In the genomic region with DNA sequence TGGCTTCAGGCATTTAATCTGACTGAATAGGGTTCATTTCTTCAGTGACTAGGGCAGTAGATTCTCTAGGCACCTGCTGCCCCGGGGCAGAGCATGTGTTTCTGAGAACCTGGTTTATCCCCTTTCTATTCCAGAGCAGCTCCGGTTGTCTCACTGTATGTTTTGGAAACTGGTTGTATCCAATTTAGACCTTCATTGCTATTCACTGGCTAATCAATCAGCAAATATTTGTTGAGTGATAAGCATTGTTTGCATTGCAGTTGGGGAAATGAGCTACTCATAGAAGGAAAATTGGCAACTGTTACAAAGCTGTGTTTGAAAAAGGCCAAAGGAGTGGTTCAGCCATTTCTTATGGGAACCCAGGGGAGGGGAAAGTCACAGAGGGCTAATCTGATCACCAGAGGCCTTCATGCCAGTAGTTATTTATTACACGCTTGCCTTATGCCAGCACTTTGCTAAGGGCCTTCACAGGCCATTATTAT, we compare ENCODE assay signal across 10 cellular contexts. TPM values are rescaled to one million over a fixed set of nuclear protein-coding genes. Genes with fewer than 3 reads are reported as not detected.
DNase-seq lines count a peak whose midpoint lies in the region; ATAC-seq and TF ChIP-seq lines count a peak whose summit lies in the region.
"Had no signal": no experiment of that assay in that cellular context is flagged by ENCODE, and none has a peak within 500 bp of the region (broad histone marks: within the 10 kb centered on the region; RNA-seq: fewer than 3 reads in every experiment).

No MANE protein-coding gene starts in this region.

- TF ChIP-seq EP300 in stomach (IDR thresholded peaks at IDR 0.05), result no peak

- no peak for TF ChIP-seq POLR2A in stomach (IDR thresholded peaks at IDR 0.05)

- peak; percentile 46 for DNase-seq in NCI-H82 (lab: John Stamatoyannopoulos, UW)
- no peak for DNase-seq in NCI-H82 treated with DMSO at 0.1 percent for 48 hours (lab: John Stamatoyannopoulos, UW; ENCODE audit: unreplicated experiment)
- peak; percentile 92 for DNase-seq in NCI-H774 (lab: John Stamatoyannopoulos, UW)
- DNase-seq in fibroblast of villous mesenchyme (ENCODE audit: low read depth), result no peak
- DNase-seq in stomach, result peak; percentile 68
- no peak for DNase-seq in activated naive CD4-positive, alpha-beta T cell treated with anti-CD3 and anti-CD28 coated beads for 36 hours
- no peak for DNase-seq in NOMO-1 (lab: John Stamatoyannopoulos, UW; ENCODE audit: unreplicated experiment in 2 of 2)
- DNase-seq: activated T-cell treated with anti-CD3 and anti-CD28 coated beads for 4 hours, hypothalamus had no signal

- no peaks in the 10 kb centered on the region for H3K9me3 Mint-ChIP-seq in activated naive CD4-positive, alpha-beta T cell treated with anti-CD3 and anti-CD28 coated beads for 36 hours

- H3K4me3 Mint-ChIP-seq in activated naive CD4-positive, alpha-beta T cell treated with anti-CD3 and anti-CD28 coated beads for 36 hours, result no peak overlapping the region

- peaks cover 38 to 81% (median 79%) of the 10 kb centered on the region in 4 donors for H3K4me1 ChIP-seq in stomach

- H3K9me3 ChIP-seq in stomach, result no peaks in the 10 kb centered on the region

- no peaks in the 10 kb centered on the region for H3K36me3 Mint-ChIP-seq in activated naive CD4-positive, alpha-beta T cell treated with anti-CD3 and anti-CD28 coated beads for 36 hours (ENCODE audit: low read depth)

- H3K4me3 ChIP-seq in fibroblast of villous mesenchyme (ENCODE audit: low read depth, low read length) (peak overlapping the region; percentile 92), stomach (peak overlapping the region; percentile 9 to 96 (median 92))

- H3K36me3 ChIP-seq in stomach, result no peaks in the 10 kb centered on the region

- ATAC-seq in HG03135 (IDR thresholded peaks at IDR 0.05; ENCODE audit: unreplicated experiment), result no peak

- 31 to 61% (median 40%) methylated on average over 3 of the region's 3 CpGs for WGBS in stomach, 5 donors

- CTCF ChIA-PET in activated naive CD4-positive, alpha-beta T cell treated with anti-CD3 and anti-CD28 coated beads for 36 hours (lab: Charles Lee), result interaction anchor here (0.9 to 2.1 kb wide), 3 partner anchors 19 to 23 kb away, joined by 3 to 7 read pairs (median 4); no protein-coding TSS in a partner anchor

- H3K27ac ChIP-seq in stomach, result peak overlapping the region; percentile 90 to 96 (median 94)

- peaks cover 22% of the 10 kb centered on the region for H3K4me1 Mint-ChIP-seq in activated naive CD4-positive, alpha-beta T cell treated with anti-CD3 and anti-CD28 coated beads for 36 hours (ENCODE audit: low read depth)

- TF ChIP-seq CTCF in fibroblast of villous mesenchyme (IDR thresholded peaks at IDR 0.05; ENCODE audit: insufficient read depth, low read depth, low read length), result no peak
- no peak for TF ChIP-seq CTCF in stomach (IDR thresholded peaks at IDR 0.05)

- intact Hi-C loops in stomach (cut with DNase I; ENCODE audit: low total_unique reads), result no loop called here
- intact Hi-C loops in activated naive CD4-positive, alpha-beta T cell treated with anti-CD3 and anti-CD28 coated beads for 36 hours (cut with micrococcal nuclease), result loop anchor here (10.0 kb wide), 2 partner anchors 877 to 1123 kb away; partner anchors contain the start of gene MR1

- H3K27me3 ChIP-seq in stomach, result no peaks in the 10 kb centered on the region

- no peaks in the 10 kb centered on the region for H3K27me3 Mint-ChIP-seq in activated naive CD4-positive, alpha-beta T cell treated with anti-CD3 and anti-CD28 coated beads for 36 hours (ENCODE audit: low read depth)

- no peak overlapping the region for H3K27ac Mint-ChIP-seq in activated naive CD4-positive, alpha-beta T cell treated with anti-CD3 and anti-CD28 coated beads for 36 hours

RNA-seq across cellular contexts. Expression of gene QSOX1, which starts 2.9 kb away (rescaled TPM):
- total RNA-seq in fibroblast of villous mesenchyme (128 and 164 TPM in 2 replicates), stomach (100 to 1,000 TPM in 3 of 5 donors, 10 to 100 TPM in 2; 58.3 to 323 (median 129) TPM)
- polyA plus RNA-seq in stomach, result 100 to 1,000 TPM in 2 of 3 donors, 10 to 100 TPM in 1; 38.5 to 118 (median 103) TPM
- total RNA-seq in activated naive CD4-positive, alpha-beta T cell treated with anti-CD3 and anti-CD28 coated beads for 36 hours, result 10 to 100 TPM; 27.6 to 31.9 TPM

Comparison
In these comparisons a context has a peak if more than half of its experiments do, and no peak if none do; other contexts are left out.
1. DNase-seq: peak in NCI-H82 (single experiment), NCI-H774 (single experiment) and stomach (single experiment); none in NCI-H82 treated with DMSO at 0.1 percent for 48 hours (single experiment), fibroblast of villous mesenchyme (single experiment), activated naive CD4-positive, alpha-beta T cell treated with anti-CD3 and anti-CD28 coated beads for 36 hours (single experiment) and NOMO-1 (0 of 2).